1 cellular context compared by ENCODE assay signal in the genomic region with DNA sequence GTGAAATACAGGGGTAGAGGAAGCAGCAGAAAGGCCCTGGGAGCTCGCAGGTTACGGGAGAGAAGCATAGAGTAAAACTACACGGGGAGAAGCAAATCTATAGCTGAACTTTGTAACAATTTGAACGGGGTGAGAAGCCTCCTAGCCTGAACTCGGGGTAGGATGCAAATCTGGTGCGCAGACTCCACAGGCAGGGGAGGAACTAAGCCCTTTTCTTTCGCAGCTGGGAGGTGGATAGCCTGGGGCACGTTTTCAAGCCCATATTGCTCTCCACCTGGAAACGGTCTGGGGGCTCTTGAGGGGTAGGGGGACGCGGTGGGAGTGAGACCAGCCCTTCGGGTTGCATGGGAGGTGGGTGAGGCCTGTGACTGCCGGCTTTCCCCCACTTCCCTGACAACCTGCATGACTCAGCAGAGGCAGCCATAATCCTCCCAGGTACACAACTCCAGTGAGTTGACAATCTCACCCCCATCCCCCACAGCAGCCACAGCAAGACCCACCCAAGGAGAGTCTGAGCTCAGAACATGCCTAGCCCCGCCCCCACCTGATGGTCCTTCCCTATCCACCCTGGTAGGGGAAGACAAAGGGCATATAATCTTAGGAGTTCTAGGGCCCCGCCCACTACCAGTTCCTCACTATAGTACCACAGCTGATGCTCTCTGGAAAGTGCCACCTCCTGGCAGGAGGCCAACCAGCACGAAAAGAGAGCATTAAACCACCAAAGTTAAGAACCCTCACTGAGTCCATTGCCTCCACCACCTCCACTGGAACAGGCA.
TF ChIP-seq lines count a peak whose summit lies in the region.

No MANE protein-coding gene starts in this region.

TF ChIP-seq in GM23338, 12 proteins besides CTCF, POLR2A, EP300 and RAD21 (continued from another document):
- TF ChIP-seq, protein P1, sequence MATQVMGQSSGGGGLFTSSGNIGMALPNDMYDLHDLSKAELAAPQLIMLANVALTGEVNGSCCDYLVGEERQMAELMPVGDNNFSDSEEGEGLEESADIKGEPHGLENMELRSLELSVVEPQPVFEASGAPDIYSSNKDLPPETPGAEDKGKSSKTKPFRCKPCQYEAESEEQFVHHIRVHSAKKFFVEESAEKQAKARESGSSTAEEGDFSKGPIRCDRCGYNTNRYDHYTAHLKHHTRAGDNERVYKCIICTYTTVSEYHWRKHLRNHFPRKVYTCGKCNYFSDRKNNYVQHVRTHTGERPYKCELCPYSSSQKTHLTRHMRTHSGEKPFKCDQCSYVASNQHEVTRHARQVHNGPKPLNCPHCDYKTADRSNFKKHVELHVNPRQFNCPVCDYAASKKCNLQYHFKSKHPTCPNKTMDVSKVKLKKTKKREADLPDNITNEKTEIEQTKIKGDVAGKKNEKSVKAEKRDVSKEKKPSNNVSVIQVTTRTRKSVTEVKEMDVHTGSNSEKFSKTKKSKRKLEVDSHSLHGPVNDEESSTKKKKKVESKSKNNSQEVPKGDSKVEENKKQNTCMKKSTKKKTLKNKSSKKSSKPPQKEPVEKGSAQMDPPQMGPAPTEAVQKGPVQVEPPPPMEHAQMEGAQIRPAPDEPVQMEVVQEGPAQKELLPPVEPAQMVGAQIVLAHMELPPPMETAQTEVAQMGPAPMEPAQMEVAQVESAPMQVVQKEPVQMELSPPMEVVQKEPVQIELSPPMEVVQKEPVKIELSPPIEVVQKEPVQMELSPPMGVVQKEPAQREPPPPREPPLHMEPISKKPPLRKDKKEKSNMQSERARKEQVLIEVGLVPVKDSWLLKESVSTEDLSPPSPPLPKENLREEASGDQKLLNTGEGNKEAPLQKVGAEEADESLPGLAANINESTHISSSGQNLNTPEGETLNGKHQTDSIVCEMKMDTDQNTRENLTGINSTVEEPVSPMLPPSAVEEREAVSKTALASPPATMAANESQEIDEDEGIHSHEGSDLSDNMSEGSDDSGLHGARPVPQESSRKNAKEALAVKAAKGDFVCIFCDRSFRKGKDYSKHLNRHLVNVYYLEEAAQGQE (IDR thresholded peaks at IDR 0.05; ENCODE audit: unreplicated experiment), result no peak
- TF ChIP-seq ZNF331 (CRISPR knock-in tag; IDR thresholded peaks at IDR 0.05; ENCODE audit: low read depth) (no peak), EZH2phosphoT487 (IDR thresholded peaks at IDR 0.05; ENCODE audit: unreplicated experiment) (no peak), ZNF462 (CRISPR knock-in tag; IDR thresholded peaks at IDR 0.05) (no peak), STAT1 (IDR thresholded peaks at IDR 0.05; ENCODE audit: unreplicated experiment) (no peak), NANOG (IDR thresholded peaks at IDR 0.05; ENCODE audit: borderline replicate concordance) (no peak), CREB1 (CRISPR knock-in tag; IDR thresholded peaks at IDR 0.05; ENCODE audit: low read depth) (no peak), EZH2 (IDR thresholded peaks at IDR 0.05; ENCODE audit: low read depth, unreplicated experiment) (no peak)
TF ChIP-seq in GM23338: peak in this region for 0.
